In genomic region chr10:18486444-18486843, GRCh38 we compare ENCODE assay signal across 21 cellular contexts.
DNase-seq lines count a peak whose midpoint lies in the region; TF ChIP-seq lines count a peak whose summit lies in the region.
"Had no signal": no experiment of that assay in that cellular context is flagged by ENCODE, and none has a peak within 500 bp of the region (broad histone marks: within the 10 kb centered on the region; RNA-seq: fewer than 3 reads in every experiment).

No MANE protein-coding gene starts in this region.

- H4K91ac ChIP-seq in neuronal stem cell (ENCODE audit: low read depth, low read length, poor library complexity) = no peak overlapping the region

- TF ChIP-seq CTCF in cardiac muscle cell (IDR thresholded peaks at IDR 0.05; ENCODE audit: low read depth, low read length) = no peak

- no peak overlapping the region for H2AK5ac ChIP-seq in neuronal stem cell (ENCODE audit: low read depth, low read length)

- no peak overlapping the region for H3K9ac ChIP-seq in neuronal stem cell (ENCODE audit: low read depth, low read length, poor library complexity)

- no peak overlapping the region for H4K8ac ChIP-seq in neuronal stem cell (ENCODE audit: low read depth, low read length)

- no peaks in the 10 kb centered on the region for H3K79me1 ChIP-seq in neuronal stem cell (ENCODE audit: low read depth, low read length)

- no peak overlapping the region for H2BK120ac ChIP-seq in neuronal stem cell (ENCODE audit: low read depth, low read length)

- H3K27me3 ChIP-seq in cardiac muscle cell (no peaks in the 10 kb centered on the region), neuronal stem cell (ENCODE audit: control insufficient read depth in 3 of 3, insufficient read depth in 3 of 3, low read depth in 1 of 3, low read length in 3 of 3) (no peaks in the 10 kb centered on the region)
- H3K27me3 ChIP-seq: SJSA1 had no signal

- H3K4ac ChIP-seq in neuronal stem cell (ENCODE audit: low read length) = no peak overlapping the region

- no peak overlapping the region for H3K18ac ChIP-seq in neuronal stem cell (ENCODE audit: low read length)

- DNase-seq in G401 (ENCODE audit: low spot score) (peak; percentile 53), NCI-H524 (lab: John Stamatoyannopoulos, UW) (peak; percentile 2 to 48), cardiac muscle cell (ENCODE audit: low read depth in 1 of 2, low spot score in 1 of 2) (peak in 1 of 2 donors; percentile 20), left kidney (ENCODE audit: low read depth, low spot score) (peak; percentile 4), UCSD-AML1 (lab: John Stamatoyannopoulos, UW; ENCODE audit: unreplicated experiment) (no peak), NCI-H1417 (lab: John Stamatoyannopoulos, UW) (no peak), neuronal stem cell (ENCODE audit: low spot score) (no peak)
- DNase-seq: ACHN, AML-193, GF-D8, H7, HFFc6, NCI-H1436, NCI-H2029 treated with DMSO at 0.1 percent for 48 hours, NCI-H2171 treated with DMSO at 0.1 percent for 48 hours, PC-9, SW 1271 had no signal

- in situ Hi-C loops in G401 (cut with HindIII; ENCODE audit: low sequenced_read_pairs) = no loop called here

- H2BK15ac ChIP-seq in neuronal stem cell (ENCODE audit: low read length) = no peak overlapping the region

- H3K14ac ChIP-seq in neuronal stem cell (ENCODE audit: low read length) = no peak overlapping the region

- H3K36me3 ChIP-seq in cardiac muscle cell (no peaks in the 10 kb centered on the region), neuronal stem cell (replicated peaks in 1 of 2; ENCODE audit: control insufficient read depth in 2 of 2, insufficient read depth in 2 of 2, low read length in 2 of 2) (no peaks in the 10 kb centered on the region)
- H3K36me3 ChIP-seq: SJSA1 had no signal

- H3K23ac ChIP-seq in neuronal stem cell (ENCODE audit: low read depth, low read length, poor library complexity) = no peak overlapping the region

- no peak overlapping the region for H2BK5ac ChIP-seq in neuronal stem cell (ENCODE audit: low read length)

- no peak overlapping the region for H2BK12ac ChIP-seq in neuronal stem cell (ENCODE audit: low read length)

- WGBS in neuronal stem cell (ENCODE audit: extremely low coverage in 2 of 2, insufficient read length in 2 of 2, insufficient replicate concordance in 1 of 2), 2 donors = no CpG with 5 or more reads among the region's 3 CpGs

- no peaks in the 10 kb centered on the region for H3K9me3 ChIP-seq in cardiac muscle cell (ENCODE audit: low read depth)
- no peaks in the 10 kb centered on the region for H3K9me3 ChIP-seq in neuronal stem cell (replicated peaks in 1 of 2; ENCODE audit: control insufficient read depth in 2 of 2, insufficient read depth in 1 of 2, low read depth in 1 of 2, low read length in 2 of 2)
- H3K9me3 ChIP-seq: SJSA1 had no signal

- no peak overlapping the region for H3K4me2 ChIP-seq in neuronal stem cell (ENCODE audit: insufficient read depth, low read length, poor library complexity, severe bottlenecking)
- H3K4me2 ChIP-seq: PC-9 had no signal

- H3K27ac ChIP-seq in cardiac muscle cell (peak overlapping the region; percentile 36), neuronal stem cell (replicated peaks; ENCODE audit: low read length) (no peak overlapping the region)
- H3K27ac ChIP-seq: C4-2B, HL-60, PC-9, RWPE1, SJSA1 had no signal

- H3K4me3 ChIP-seq in cardiac muscle cell = no peak overlapping the region
- H3K4me3 ChIP-seq in neuronal stem cell (ENCODE audit: low read length in 2 of 2) = no peak overlapping the region
- H3K4me3 ChIP-seq: PC-9, SJSA1 had no signal

- peaks cover 27% of the 10 kb centered on the region for H3K4me1 ChIP-seq in cardiac muscle cell (ENCODE audit: low read depth)
- H3K4me1 ChIP-seq in neuronal stem cell (ENCODE audit: control insufficient read depth in 2 of 2, insufficient read depth in 1 of 2, low read depth in 1 of 2, low read length in 2 of 2) = no peaks in the 10 kb centered on the region
- H3K4me1 ChIP-seq: SJSA1 had no signal

- H2AFZ ChIP-seq in neuronal stem cell (ENCODE audit: low read length) = no peak overlapping the region
- H2AFZ ChIP-seq: PC-9 had no signal

Comparison
In these comparisons a context has a peak if more than half of its experiments do, and no peak if none do; other contexts are left out.
1. DNase-seq: peak in G401 (single experiment), NCI-H524 (2 of 2) and left kidney (single experiment); none in UCSD-AML1 (single experiment), NCI-H1417 (0 of 3) and neuronal stem cell (single experiment).